In genomic region chr6:26158581-26159416, GRCh38 we compare ENCODE assay signal across 1 cellular context.
TF ChIP-seq lines count a peak whose summit lies in the region.

No MANE protein-coding gene starts in this region.

TF ChIP-seq in K562, 482 proteins besides CTCF, POLR2A, EP300 and RAD21 (continued from another document and continues in another):
- TF ChIP-seq KDM5B (IDR thresholded peaks at IDR 0.05; ENCODE audit: insufficient replicate concordance, low read depth, low read length) (no peak), HES1 (IDR thresholded peaks at IDR 0.05; ENCODE audit: low read depth) (no peak), PML (IDR thresholded peaks at IDR 0.05; ENCODE audit: low read length) (peak; percentile 23; the same call in 1 of the 2 replicates), ZNF354B (CRISPR knock-in tag; IDR thresholded peaks at IDR 0.05) (no peak), RBBP5 (IDR thresholded peaks at IDR 0.05; ENCODE audit: borderline replicate concordance, insufficient read depth, low read length, poor library complexity, severe bottlenecking) (peak; percentile 16), U2AF1 (optimal IDR thresholded peaks at IDR 0.05; ENCODE audit: low read depth, low read length) (peak; percentile 34), RFX1 (IDR thresholded peaks at IDR 0.05) (no peak), RBM39 (optimal IDR thresholded peaks at IDR 0.05; ENCODE audit: low read depth, low read length) (no peak), THRAP3 (IDR thresholded peaks at IDR 0.05; ENCODE audit: borderline replicate concordance) (peak; percentile 30; the same call in 1 of the 2 replicates), CSDE1 (IDR thresholded peaks at IDR 0.05) (peak in 1 of 2 experiments; percentile 41; a peak in 1 of 4 replicates), EP400 (IDR thresholded peaks at IDR 0.05) (peak; percentile 36; the same call in 1 of the 2 replicates), ZNF76 (CRISPR knock-in tag; IDR thresholded peaks at IDR 0.05; ENCODE audit: borderline replicate concordance) (no peak), CREB1 (IDR thresholded peaks at IDR 0.05) (peak; percentile 1; the same call in 1 of the 2 replicates), CREB1 (CRISPR knock-in tag; IDR thresholded peaks at IDR 0.05) (no peak), ARHGAP35 (IDR thresholded peaks at IDR 0.05; ENCODE audit: partially characterized antibody) (no peak), KAT8 (IDR thresholded peaks at IDR 0.05; ENCODE audit: low read depth) (no peak), ESRRA (IDR thresholded peaks at IDR 0.05; ENCODE audit: borderline replicate concordance, low read depth) (no peak), MIER1 (IDR thresholded peaks at IDR 0.05; ENCODE audit: low read depth) (0 out of 2 replicates have a peak, but pooled peaks have one; percentile 25), TOE1 (IDR thresholded peaks at IDR 0.05; ENCODE audit: borderline replicate concordance) (no peak), TOE1 (CRISPR knock-in tag; IDR thresholded peaks at IDR 0.05; ENCODE audit: borderline replicate concordance, low read depth) (peak; percentile 22; the same call in 1 of the 2 replicates), ZNF717 (CRISPR knock-in tag; IDR thresholded peaks at IDR 0.05) (peak; percentile 89; the same call in 1 of the 2 replicates), TCF7L2 (IDR thresholded peaks at IDR 0.05; ENCODE audit: low read depth, low read length) (no peak), ZNF324 (CRISPR knock-in tag; IDR thresholded peaks at IDR 0.05) (0 out of 2 replicates have a peak, but pooled peaks have one; percentile 3), NR2C2 (CRISPR knock-in tag; IDR thresholded peaks at IDR 0.05) (no peak), NR2C2 (tag; IDR thresholded peaks at IDR 0.05) (peak; percentile 40; the same call in 1 of the 2 replicates), FOXK2 (conservative IDR thresholded peaks at IDR 0.05 in 1 of 2, IDR thresholded peaks at IDR 0.05 in 1 of 2; ENCODE audit: low read depth in 2 of 2) (0 out of 4 replicates have a peak, but pooled peaks of 1 of the 2 experiments have one; percentile 11), DNMT1 (IDR thresholded peaks at IDR 0.05) (no peak), ZNF311 (CRISPR knock-in tag; IDR thresholded peaks at IDR 0.05) (peak; percentile 10; the same call in 1 of the 2 replicates), HNRNPH1 (optimal IDR thresholded peaks at IDR 0.05; ENCODE audit: low read depth, low read length) (no peak), BCOR (IDR thresholded peaks at IDR 0.05) (0 out of 2 replicates have a peak, but pooled peaks have one; percentile 6), TFE3 (CRISPR knock-in tag; IDR thresholded peaks at IDR 0.05) (no peak), BRCA1 (IDR thresholded peaks at IDR 0.05) (no peak), BRCA1 (CRISPR knock-in tag; IDR thresholded peaks at IDR 0.05) (0 out of 2 replicates have a peak, but pooled peaks have one; percentile 7), ZFP30 (CRISPR knock-in tag; IDR thresholded peaks at IDR 0.05; ENCODE audit: borderline replicate concordance) (0 out of 2 replicates have a peak, but pooled peaks have one; percentile 11), DLX4 (CRISPR knock-in tag; IDR thresholded peaks at IDR 0.05) (no peak), ZNF551 (CRISPR knock-in tag; IDR thresholded peaks at IDR 0.05) (peak; percentile 81), ZNF253 (CRISPR knock-in tag; conservative IDR thresholded peaks at IDR 0.05) (no peak), CBX8 (IDR thresholded peaks at IDR 0.05; ENCODE audit: borderline replicate concordance, extremely low read depth, low read depth, low read length, poor library complexity, severe bottlenecking) (no peak), ZFX (CRISPR knock-in tag; IDR thresholded peaks at IDR 0.05) (peak; percentile 48)
- TF ChIP-seq, protein P1, sequence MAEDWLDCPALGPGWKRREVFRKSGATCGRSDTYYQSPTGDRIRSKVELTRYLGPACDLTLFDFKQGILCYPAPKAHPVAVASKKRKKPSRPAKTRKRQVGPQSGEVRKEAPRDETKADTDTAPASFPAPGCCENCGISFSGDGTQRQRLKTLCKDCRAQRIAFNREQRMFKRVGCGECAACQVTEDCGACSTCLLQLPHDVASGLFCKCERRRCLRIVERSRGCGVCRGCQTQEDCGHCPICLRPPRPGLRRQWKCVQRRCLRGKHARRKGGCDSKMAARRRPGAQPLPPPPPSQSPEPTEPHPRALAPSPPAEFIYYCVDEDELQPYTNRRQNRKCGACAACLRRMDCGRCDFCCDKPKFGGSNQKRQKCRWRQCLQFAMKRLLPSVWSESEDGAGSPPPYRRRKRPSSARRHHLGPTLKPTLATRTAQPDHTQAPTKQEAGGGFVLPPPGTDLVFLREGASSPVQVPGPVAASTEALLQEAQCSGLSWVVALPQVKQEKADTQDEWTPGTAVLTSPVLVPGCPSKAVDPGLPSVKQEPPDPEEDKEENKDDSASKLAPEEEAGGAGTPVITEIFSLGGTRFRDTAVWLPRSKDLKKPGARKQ (CRISPR knock-in tag; IDR thresholded peaks at IDR 0.05) = no peak
- TF ChIP-seq, protein P2, sequence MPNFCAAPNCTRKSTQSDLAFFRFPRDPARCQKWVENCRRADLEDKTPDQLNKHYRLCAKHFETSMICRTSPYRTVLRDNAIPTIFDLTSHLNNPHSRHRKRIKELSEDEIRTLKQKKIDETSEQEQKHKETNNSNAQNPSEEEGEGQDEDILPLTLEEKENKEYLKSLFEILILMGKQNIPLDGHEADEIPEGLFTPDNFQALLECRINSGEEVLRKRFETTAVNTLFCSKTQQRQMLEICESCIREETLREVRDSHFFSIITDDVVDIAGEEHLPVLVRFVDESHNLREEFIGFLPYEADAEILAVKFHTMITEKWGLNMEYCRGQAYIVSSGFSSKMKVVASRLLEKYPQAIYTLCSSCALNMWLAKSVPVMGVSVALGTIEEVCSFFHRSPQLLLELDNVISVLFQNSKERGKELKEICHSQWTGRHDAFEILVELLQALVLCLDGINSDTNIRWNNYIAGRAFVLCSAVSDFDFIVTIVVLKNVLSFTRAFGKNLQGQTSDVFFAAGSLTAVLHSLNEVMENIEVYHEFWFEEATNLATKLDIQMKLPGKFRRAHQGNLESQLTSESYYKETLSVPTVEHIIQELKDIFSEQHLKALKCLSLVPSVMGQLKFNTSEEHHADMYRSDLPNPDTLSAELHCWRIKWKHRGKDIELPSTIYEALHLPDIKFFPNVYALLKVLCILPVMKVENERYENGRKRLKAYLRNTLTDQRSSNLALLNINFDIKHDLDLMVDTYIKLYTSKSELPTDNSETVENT (CRISPR knock-in tag; IDR thresholded peaks at IDR 0.05) = peak; percentile 93
- TF ChIP-seq, protein P3, sequence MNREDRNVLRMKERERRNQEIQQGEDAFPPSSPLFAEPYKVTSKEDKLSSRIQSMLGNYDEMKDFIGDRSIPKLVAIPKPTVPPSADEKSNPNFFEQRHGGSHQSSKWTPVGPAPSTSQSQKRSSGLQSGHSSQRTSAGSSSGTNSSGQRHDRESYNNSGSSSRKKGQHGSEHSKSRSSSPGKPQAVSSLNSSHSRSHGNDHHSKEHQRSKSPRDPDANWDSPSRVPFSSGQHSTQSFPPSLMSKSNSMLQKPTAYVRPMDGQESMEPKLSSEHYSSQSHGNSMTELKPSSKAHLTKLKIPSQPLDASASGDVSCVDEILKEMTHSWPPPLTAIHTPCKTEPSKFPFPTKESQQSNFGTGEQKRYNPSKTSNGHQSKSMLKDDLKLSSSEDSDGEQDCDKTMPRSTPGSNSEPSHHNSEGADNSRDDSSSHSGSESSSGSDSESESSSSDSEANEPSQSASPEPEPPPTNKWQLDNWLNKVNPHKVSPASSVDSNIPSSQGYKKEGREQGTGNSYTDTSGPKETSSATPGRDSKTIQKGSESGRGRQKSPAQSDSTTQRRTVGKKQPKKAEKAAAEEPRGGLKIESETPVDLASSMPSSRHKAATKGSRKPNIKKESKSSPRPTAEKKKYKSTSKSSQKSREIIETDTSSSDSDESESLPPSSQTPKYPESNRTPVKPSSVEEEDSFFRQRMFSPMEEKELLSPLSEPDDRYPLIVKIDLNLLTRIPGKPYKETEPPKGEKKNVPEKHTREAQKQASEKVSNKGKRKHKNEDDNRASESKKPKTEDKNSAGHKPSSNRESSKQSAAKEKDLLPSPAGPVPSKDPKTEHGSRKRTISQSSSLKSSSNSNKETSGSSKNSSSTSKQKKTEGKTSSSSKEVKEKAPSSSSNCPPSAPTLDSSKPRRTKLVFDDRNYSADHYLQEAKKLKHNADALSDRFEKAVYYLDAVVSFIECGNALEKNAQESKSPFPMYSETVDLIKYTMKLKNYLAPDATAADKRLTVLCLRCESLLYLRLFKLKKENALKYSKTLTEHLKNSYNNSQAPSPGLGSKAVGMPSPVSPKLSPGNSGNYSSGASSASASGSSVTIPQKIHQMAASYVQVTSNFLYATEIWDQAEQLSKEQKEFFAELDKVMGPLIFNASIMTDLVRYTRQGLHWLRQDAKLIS (CRISPR knock-in tag; IDR thresholded peaks at IDR 0.05) = 0 out of 2 replicates have a peak, but pooled peaks have one; percentile 70
- TF ChIP-seq, protein P4, sequence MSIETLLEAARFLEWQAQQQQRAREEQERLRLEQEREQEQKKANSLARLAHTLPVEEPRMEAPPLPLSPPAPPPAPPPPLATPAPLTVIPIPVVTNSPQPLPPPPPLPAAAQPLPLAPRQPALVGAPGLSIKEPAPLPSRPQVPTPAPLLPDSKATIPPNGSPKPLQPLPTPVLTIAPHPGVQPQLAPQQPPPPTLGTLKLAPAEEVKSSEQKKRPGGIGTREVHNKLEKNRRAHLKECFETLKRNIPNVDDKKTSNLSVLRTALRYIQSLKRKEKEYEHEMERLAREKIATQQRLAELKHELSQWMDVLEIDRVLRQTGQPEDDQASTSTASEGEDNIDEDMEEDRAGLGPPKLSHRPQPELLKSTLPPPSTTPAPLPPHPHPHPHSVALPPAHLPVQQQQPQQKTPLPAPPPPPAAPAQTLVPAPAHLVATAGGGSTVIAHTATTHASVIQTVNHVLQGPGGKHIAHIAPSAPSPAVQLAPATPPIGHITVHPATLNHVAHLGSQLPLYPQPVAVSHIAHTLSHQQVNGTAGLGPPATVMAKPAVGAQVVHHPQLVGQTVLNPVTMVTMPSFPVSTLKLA (conservative IDR thresholded peaks at IDR 0.05) = peak; percentile 39 to 54; a peak in 2 of 4 replicates
- TF ChIP-seq, protein P5, sequence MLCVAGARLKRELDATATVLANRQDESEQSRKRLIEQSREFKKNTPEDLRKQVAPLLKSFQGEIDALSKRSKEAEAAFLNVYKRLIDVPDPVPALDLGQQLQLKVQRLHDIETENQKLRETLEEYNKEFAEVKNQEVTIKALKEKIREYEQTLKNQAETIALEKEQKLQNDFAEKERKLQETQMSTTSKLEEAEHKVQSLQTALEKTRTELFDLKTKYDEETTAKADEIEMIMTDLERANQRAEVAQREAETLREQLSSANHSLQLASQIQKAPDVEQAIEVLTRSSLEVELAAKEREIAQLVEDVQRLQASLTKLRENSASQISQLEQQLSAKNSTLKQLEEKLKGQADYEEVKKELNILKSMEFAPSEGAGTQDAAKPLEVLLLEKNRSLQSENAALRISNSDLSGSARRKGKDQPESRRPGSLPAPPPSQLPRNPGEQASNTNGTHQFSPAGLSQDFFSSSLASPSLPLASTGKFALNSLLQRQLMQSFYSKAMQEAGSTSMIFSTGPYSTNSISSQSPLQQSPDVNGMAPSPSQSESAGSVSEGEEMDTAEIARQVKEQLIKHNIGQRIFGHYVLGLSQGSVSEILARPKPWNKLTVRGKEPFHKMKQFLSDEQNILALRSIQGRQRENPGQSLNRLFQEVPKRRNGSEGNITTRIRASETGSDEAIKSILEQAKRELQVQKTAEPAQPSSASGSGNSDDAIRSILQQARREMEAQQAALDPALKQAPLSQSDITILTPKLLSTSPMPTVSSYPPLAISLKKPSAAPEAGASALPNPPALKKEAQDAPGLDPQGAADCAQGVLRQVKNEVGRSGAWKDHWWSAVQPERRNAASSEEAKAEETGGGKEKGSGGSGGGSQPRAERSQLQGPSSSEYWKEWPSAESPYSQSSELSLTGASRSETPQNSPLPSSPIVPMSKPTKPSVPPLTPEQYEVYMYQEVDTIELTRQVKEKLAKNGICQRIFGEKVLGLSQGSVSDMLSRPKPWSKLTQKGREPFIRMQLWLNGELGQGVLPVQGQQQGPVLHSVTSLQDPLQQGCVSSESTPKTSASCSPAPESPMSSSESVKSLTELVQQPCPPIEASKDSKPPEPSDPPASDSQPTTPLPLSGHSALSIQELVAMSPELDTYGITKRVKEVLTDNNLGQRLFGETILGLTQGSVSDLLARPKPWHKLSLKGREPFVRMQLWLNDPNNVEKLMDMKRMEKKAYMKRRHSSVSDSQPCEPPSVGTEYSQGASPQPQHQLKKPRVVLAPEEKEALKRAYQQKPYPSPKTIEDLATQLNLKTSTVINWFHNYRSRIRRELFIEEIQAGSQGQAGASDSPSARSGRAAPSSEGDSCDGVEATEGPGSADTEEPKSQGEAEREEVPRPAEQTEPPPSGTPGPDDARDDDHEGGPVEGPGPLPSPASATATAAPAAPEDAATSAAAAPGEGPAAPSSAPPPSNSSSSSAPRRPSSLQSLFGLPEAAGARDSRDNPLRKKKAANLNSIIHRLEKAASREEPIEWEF (CRISPR knock-in tag; IDR thresholded peaks at IDR 0.05) = no peak
